ENCODE assay signal across 8 cellular contexts in genomic region chr12:1594295-1595025, GRCh38.
DNase-seq lines count a peak whose midpoint lies in the region; ATAC-seq lines count a peak whose summit lies in the region.

Gene FBXL14 (minus strand): TSS chr12:1594581. CDS start chr12:1594066, 515 bp downstream.

- ATAC-seq in GM19395 (IDR thresholded peaks at IDR 0.05; ENCODE audit: unreplicated experiment) (peak; percentile 50), HG03521 (IDR thresholded peaks at IDR 0.05; ENCODE audit: unreplicated experiment) (peak; percentile 58)

- DNase-seq in C1 segment of cervical spinal cord (lab: John Stamatoyannopoulos, UW) (peak; percentile 29 to 92 (median 83)), NCI-H82 treated with DMSO at 0.1 percent for 48 hours (lab: John Stamatoyannopoulos, UW; ENCODE audit: unreplicated experiment) (peak; percentile 55), medulla oblongata (ENCODE audit: extremely low spot score) (peak; percentile 93)
- DNase-seq in activated CD8-positive, alpha-beta memory T cell treated with anti-CD3 and anti-CD28 coated beads for 1 hour (ENCODE audit: extremely low read depth in 1 of 2, low read depth in 1 of 2) = peak; percentile 72 to 88
- DNase-seq in effector CD4-positive, alpha-beta T cell = peak; percentile 88
- DNase-seq in stimulated activated CD4-positive, alpha-beta T cell treated with anti-CD3 and anti-CD28 coated beads, TNF-alpha, amount 100 ng/mL, for 48 hours (ENCODE audit: low read depth in 3 of 3) = peak; percentile 71 to 85 (median 79)

Comparison
In these comparisons a context has a peak if more than half of its experiments do, and no peak if none do; other contexts are left out.
1. Peak in every context shown above with its lines: DNase-seq and ATAC-seq.